Comparison of ENCODE assay signal across 1 cellular context in genomic region chr5:111635151-111635945, GRCh38.
TF ChIP-seq lines count a peak whose summit lies in the region.

No MANE protein-coding gene starts in this region.

TF ChIP-seq in IMR-90, 13 proteins besides CTCF, POLR2A, EP300 and RAD21 (continued from another document):
- no peak for TF ChIP-seq ELK1 (IDR thresholded peaks at IDR 0.05; ENCODE audit: borderline replicate concordance, low read depth, low read length)
- TF ChIP-seq USF2 (IDR thresholded peaks at IDR 0.05; ENCODE audit: low read depth, low read length): no peak
- TF ChIP-seq MAFK (IDR thresholded peaks at IDR 0.05; ENCODE audit: low read depth, low read length): no peak
- TF ChIP-seq RCOR1 (IDR thresholded peaks at IDR 0.05; ENCODE audit: insufficient replicate concordance, low read length): no peak
- no peak for TF ChIP-seq BHLHE40 (IDR thresholded peaks at IDR 0.05; ENCODE audit: low read depth, low read length)
- no peak for TF ChIP-seq FOS (IDR thresholded peaks at IDR 0.05; ENCODE audit: low read depth, low read length)
- no peak for TF ChIP-seq MXI1 (IDR thresholded peaks at IDR 0.05; ENCODE audit: borderline replicate concordance, low read depth, low read length)
- TF ChIP-seq CHD1 (IDR thresholded peaks at IDR 0.05; ENCODE audit: low read depth, low read length): no peak
- TF ChIP-seq SMC3 (IDR thresholded peaks at IDR 0.05; ENCODE audit: low read depth, low read length): no peak
- no peak for TF ChIP-seq RFX5 (IDR thresholded peaks at IDR 0.05; ENCODE audit: low read depth, low read length)
TF ChIP-seq in IMR-90: peak in this region for 0.
